ENCODE assay signal across 8 cellular contexts in the genomic region with DNA sequence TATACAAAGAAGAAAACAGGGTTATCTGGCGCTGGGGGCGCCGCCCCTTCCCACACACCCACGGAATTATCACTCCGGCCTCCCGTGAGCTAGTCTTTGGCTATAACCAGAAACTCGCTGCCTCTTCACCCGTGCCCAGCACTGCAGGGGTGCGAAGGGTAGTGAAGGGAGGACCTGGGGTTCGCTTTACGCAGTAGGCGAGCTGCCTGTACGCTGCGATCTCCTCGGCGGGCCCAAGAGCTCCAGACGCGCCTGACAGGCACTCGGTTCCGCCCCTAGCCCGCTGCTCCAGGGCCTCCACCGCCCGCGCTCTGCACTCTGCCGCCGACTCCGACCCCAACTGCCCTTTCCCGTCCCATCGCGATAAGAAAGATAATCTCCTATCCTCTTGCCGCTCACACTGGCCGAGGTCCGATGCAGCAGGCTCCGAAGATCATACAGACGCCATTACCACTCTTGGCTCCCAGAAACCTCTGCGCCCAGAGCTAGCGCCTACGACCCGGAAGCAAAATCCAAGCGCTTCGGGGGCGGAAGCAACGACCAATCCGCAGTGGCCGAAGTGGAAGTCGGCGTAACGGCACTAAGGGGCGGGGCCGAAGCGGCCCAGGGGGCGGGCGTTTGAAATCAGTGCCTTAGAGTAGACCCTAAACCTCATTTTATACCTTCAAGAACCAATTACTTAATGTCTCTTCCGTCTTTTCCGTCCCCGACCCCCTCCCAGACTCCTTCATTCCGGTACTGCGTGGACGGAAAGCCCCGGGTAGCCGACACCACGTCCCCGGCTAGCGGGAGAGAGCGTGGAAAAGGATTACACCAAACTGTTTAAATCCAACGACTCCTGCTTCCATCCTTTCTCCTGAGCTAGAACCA. TPM values are rescaled to one million over a fixed set of nuclear protein-coding genes. Genes with fewer than 3 reads are reported as not detected.
DNase-seq lines count a peak whose midpoint lies in the region; ATAC-seq and TF ChIP-seq lines count a peak whose summit lies in the region.

A gene (minus strand): TSS at position 458 of the 870 bp plus-strand sequence. CDS start 1,371 bp downstream, outside the sequence.
A gene (plus strand): TSS at position 611 of the 870 bp plus-strand sequence. CDS start 23,664 bp downstream, outside the sequence.

- H3K27me3 ChIP-seq in BLaER1 (no peaks in the 10 kb centered on the region), colonic mucosa (no peaks in the 10 kb centered on the region), layer of hippocampus (ENCODE audit: control insufficient read depth, insufficient read depth, low read length) (no peaks in the 10 kb centered on the region)

- H4K20me1 ChIP-seq in BLaER1: peaks cover 28% of the 10 kb centered on the region; the same call in 1 of the 2 replicates

- peak within 1 kb of the TSS; percentile 82 for H3K4me2 ChIP-seq in BLaER1

- H3K9ac ChIP-seq in BLaER1 (peak within 1 kb of the TSS; percentile 95), colonic mucosa (ENCODE audit: low read depth in 2 of 2, low read length in 2 of 2) (peak within 1 kb of the TSS; percentile 81 to 94)

- H3K4me3 ChIP-seq in BLaER1: peak within 1 kb of the TSS; percentile 96
- H3K4me3 ChIP-seq in colonic mucosa: peak within 1 kb of the TSS; percentile 90

- ATAC-seq in GM19324 (IDR thresholded peaks at IDR 0.05; ENCODE audit: low FRiP score, unreplicated experiment) (peak; percentile 100), HG03460 (IDR thresholded peaks at IDR 0.05; ENCODE audit: unreplicated experiment) (peak; percentile 100)

- H3K9me3 ChIP-seq in BLaER1 (no peaks in the 10 kb centered on the region), colonic mucosa (no peaks in the 10 kb centered on the region)

- H3K4me1 ChIP-seq in BLaER1: peaks cover 17% of the 10 kb centered on the region
- peaks cover 9% of the 10 kb centered on the region for H3K4me1 ChIP-seq in colonic mucosa

- DNase-seq in NCI-H524 treated with DMSO at 0.1 percent for 48 hours (lab: John Stamatoyannopoulos, UW) (peak; percentile 52), colonic mucosa (peak; percentile 96)
- peak; percentile 95 for DNase-seq in activated CD4-positive, alpha-beta T cell treated with anti-CD3 and anti-CD28 coated beads for 48 hours
- peak; percentile 88 to 92 (median 90) for DNase-seq in stimulated activated CD4-positive, alpha-beta T cell treated with anti-CD3 and anti-CD28 coated beads, Interleukin-1b, Interleukin-23, amount 100 ng/mL, for 24 hours (ENCODE audit: low read depth in 4 of 4, low spot score in 1 of 4)

- H3K27ac ChIP-seq in BLaER1: peak within 1 kb of the TSS; percentile 92
- H3K27ac ChIP-seq in colonic mucosa: peak within 1 kb of the TSS; percentile 42
- H3K27ac ChIP-seq in layer of hippocampus (ENCODE audit: low read depth, low read length): peak within 1 kb of the TSS; percentile 62

- no peak for TF ChIP-seq CTCF in colonic mucosa (IDR thresholded peaks at IDR 0.05)

- H3K36me3 ChIP-seq in BLaER1 (peaks cover 31% of the 10 kb centered on the region), colonic mucosa (peaks cover 19% of the 10 kb centered on the region)

- intact Hi-C loops in colonic mucosa (cut with DNase I): loop anchor here (5.0 to 10.0 kb wide), 3 partner anchors 89 to 811 kb away; a partner anchor contains a TSS

RNA-seq across cellular contexts. Expression of the first gene that starts in this region (rescaled TPM):
- total RNA-seq in colonic mucosa: 10 to 100 TPM; 40.4 to 47.5 TPM

RNA-seq across cellular contexts. Expression of the second gene that starts in this region (rescaled TPM):
- total RNA-seq in colonic mucosa: under 1 TPM in 1 of 2 donors, not detected in 1; 0.20 TPM

Comparison
In these comparisons a context has a peak if more than half of its experiments do, and no peak if none do; other contexts are left out.
1. Peak in every context shown above with its lines: DNase-seq, ATAC-seq, H3K4me3 ChIP-seq and H3K27ac ChIP-seq.
2. H3K27ac ChIP-seq: peak in every context shown above with its lines; median percentile 92 in BLaER1; 62 in layer of hippocampus; 42 in colonic mucosa.